8 cellular contexts compared by ENCODE assay signal in genomic region chrX:19344661-19345060, GRCh38. TPM values are rescaled to one million over a fixed set of nuclear protein-coding genes. Genes with fewer than 3 reads are reported as not detected.
DNase-seq lines count a peak whose midpoint lies in the region; ATAC-seq and TF ChIP-seq lines count a peak whose summit lies in the region.

No MANE protein-coding gene starts in this region.

- POLR2A ChIA-PET in CD4-positive, alpha-beta T cell (lab: Charles Lee) = no interaction called here

- no peaks in the 10 kb centered on the region for H3K9me3 ChIP-seq in CD4-positive, alpha-beta T cell (ENCODE audit: control insufficient read depth, low read length)

- no peaks in the 10 kb centered on the region for H3K9me3 Mint-ChIP-seq in CD4-positive, alpha-beta T cell
- H3K9me3 Mint-ChIP-seq in neural crest cell = no peaks in the 10 kb centered on the region

- peak overlapping the region; percentile 85 for H3K4me3 ChIP-seq in LNCaP clone FGC (ENCODE audit: low read depth, low read length)
- H3K4me3 ChIP-seq in dorsolateral prefrontal cortex = peak overlapping the region in 58 of 59 donors; percentile 50 to 88 (median 74)

- peaks cover 12% of the 10 kb centered on the region for H3K36me3 Mint-ChIP-seq in CD4-positive, alpha-beta T cell (ENCODE audit: low read depth)
- peaks cover 2% of the 10 kb centered on the region for H3K36me3 Mint-ChIP-seq in neural crest cell (ENCODE audit: low read depth)

- TF ChIP-seq CTCF in CD4-positive, alpha-beta T cell (IDR thresholded peaks at IDR 0.05) = no peak
- TF ChIP-seq CTCF in LNCaP clone FGC (IDR thresholded peaks at IDR 0.05; ENCODE audit: control insufficient read depth, extremely low read depth, insufficient read depth) = no peak
- TF ChIP-seq CTCF in dorsolateral prefrontal cortex (IDR thresholded peaks at IDR 0.05 in 54 of 56, conservative IDR thresholded peaks at IDR 0.05 in 2 of 56; ENCODE audit: low read depth in 1 of 56, partially characterized antibody in 56 of 56) = no peak
- TF ChIP-seq CTCF in neural crest cell (conservative IDR thresholded peaks at IDR 0.05) = no peak

- H3K4me1 Mint-ChIP-seq in CD4-positive, alpha-beta T cell (ENCODE audit: low read depth) = peaks cover 19% of the 10 kb centered on the region
- H3K4me1 Mint-ChIP-seq in neural crest cell = peaks cover 15% of the 10 kb centered on the region

- H3K27ac Mint-ChIP-seq in CD4-positive, alpha-beta T cell = peak overlapping the region; percentile 90
- H3K27ac Mint-ChIP-seq in neural crest cell (ENCODE audit: unreplicated experiment) = no peak overlapping the region

- DNase-seq in CD4-positive, alpha-beta T cell = no peak
- DNase-seq in LNCaP clone FGC (ENCODE audit: low read depth) (no peak), dorsolateral prefrontal cortex (no peak), neural crest cell (ENCODE audit: low read depth, low spot score) (no peak), GDM1 (lab: John Stamatoyannopoulos, UW) (no peak), EL (no peak), NCI-H510A treated with DMSO at 0.1 percent for 48 hours (lab: John Stamatoyannopoulos, UW) (no peak)

- CTCF ChIA-PET in CD4-positive, alpha-beta T cell (lab: Charles Lee) = interaction anchor here (0.7 kb wide), 1 partner anchor 1489 kb away, joined by 5 read pairs; no protein-coding TSS in a partner anchor

- no peak for ATAC-seq in CD4-positive, alpha-beta T cell (ENCODE audit: poor library complexity)
- ATAC-seq in GM21515 (IDR thresholded peaks at IDR 0.05; ENCODE audit: unreplicated experiment) = no peak

- intact Hi-C loops in CD4-positive, alpha-beta T cell (cut with DNase I, micrococcal nuclease) = loop anchor here (5.0 to 10.0 kb wide), 4 partner anchors 667 to 1610 kb away; partner anchors contain the start of genes SCML1 (in 2 of the 2) and CDKL5 (in 1 of the 2)
- intact Hi-C loops in dorsolateral prefrontal cortex (cut with DNase I) = no loop called here

- H3K27me3 Mint-ChIP-seq in CD4-positive, alpha-beta T cell = no peaks in the 10 kb centered on the region
- H3K27me3 Mint-ChIP-seq in neural crest cell (ENCODE audit: low read depth) = no peaks in the 10 kb centered on the region

- no peak overlapping the region for H3K27ac ChIP-seq in CD4-positive, alpha-beta T cell (ENCODE audit: low read depth, low read length)
- H3K27ac ChIP-seq in dorsolateral prefrontal cortex = no peak overlapping the region

- H3K27me3 ChIP-seq in CD4-positive, alpha-beta T cell (ENCODE audit: control insufficient read depth, insufficient read depth, low read length) = no peaks in the 10 kb centered on the region
- H3K27me3 ChIP-seq in dorsolateral prefrontal cortex = peaks cover 0 to 46% (median 6%) of the 10 kb centered on the region in 45 donors

- H3K4me3 Mint-ChIP-seq in CD4-positive, alpha-beta T cell = peak overlapping the region; percentile 90
- peak overlapping the region; percentile 93 for H3K4me3 Mint-ChIP-seq in neural crest cell

RNA-seq across cellular contexts. Expression of gene PDHA1, which starts 0.9 kb away (rescaled TPM):
- 10 to 100 TPM; 95.8 to 99.0 TPM for total RNA-seq in CD4-positive, alpha-beta T cell
- total RNA-seq in dorsolateral prefrontal cortex = 100 to 1,000 TPM; 115 to 252 (median 187) TPM
- total RNA-seq in neural crest cell = 175 and 178 TPM in 2 replicates

Comparison
In these comparisons a context has a peak if more than half of its experiments do, and no peak if none do; other contexts are left out.
1. intact Hi-C loops: an anchor here in CD4-positive, alpha-beta T cell (5.0 to 10.0 kb wide); none called in dorsolateral prefrontal cortex.